ENCODE assay signal across 1 cellular context in genomic region chr14:58199726-58200479, GRCh38.
A peak's percentile ranks its signal among the peaks of the same experiment; 100 is the strongest.
TF ChIP-seq lines count a peak whose summit lies in the region.

ACTR10 (plus strand) TSS chr14:58200149; CDS start chr14:58200218, 69 bp downstream.

TF ChIP-seq in HepG2, 621 proteins besides CTCF, POLR2A, EP300 and RAD21 (continued from another document and continues in another):
- no peak for TF ChIP-seq ZNF646 (CRISPR knock-in tag; IDR thresholded peaks at IDR 0.05)
- TF ChIP-seq SALL1 (CRISPR knock-in tag; IDR thresholded peaks at IDR 0.05), result peak; percentile 78
- TF ChIP-seq, protein P1, sequence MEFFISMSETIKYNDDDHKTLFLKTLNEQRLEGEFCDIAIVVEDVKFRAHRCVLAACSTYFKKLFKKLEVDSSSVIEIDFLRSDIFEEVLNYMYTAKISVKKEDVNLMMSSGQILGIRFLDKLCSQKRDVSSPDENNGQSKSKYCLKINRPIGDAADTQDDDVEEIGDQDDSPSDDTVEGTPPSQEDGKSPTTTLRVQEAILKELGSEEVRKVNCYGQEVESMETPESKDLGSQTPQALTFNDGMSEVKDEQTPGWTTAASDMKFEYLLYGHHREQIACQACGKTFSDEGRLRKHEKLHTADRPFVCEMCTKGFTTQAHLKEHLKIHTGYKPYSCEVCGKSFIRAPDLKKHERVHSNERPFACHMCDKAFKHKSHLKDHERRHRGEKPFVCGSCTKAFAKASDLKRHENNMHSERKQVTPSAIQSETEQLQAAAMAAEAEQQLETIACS (CRISPR knock-in tag; IDR thresholded peaks at IDR 0.05), result peak; percentile 86
- no peak for TF ChIP-seq HOXA9 (CRISPR knock-in tag; IDR thresholded peaks at IDR 0.05; ENCODE audit: borderline replicate concordance)
- peak; percentile 78; the same call in 1 of the 2 replicates for TF ChIP-seq ZNF264 (CRISPR knock-in tag; IDR thresholded peaks at IDR 0.05)
- TF ChIP-seq TAF1 (CRISPR knock-in tag; IDR thresholded peaks at IDR 0.05), result peak; percentile 55; the same call in 1 of the 2 replicates
- TF ChIP-seq HDAC6 (IDR thresholded peaks at IDR 0.05; ENCODE audit: low read depth, low read length), result no peak
- peak; percentile 93 for TF ChIP-seq PHF8 (CRISPR knock-in tag; IDR thresholded peaks at IDR 0.05)
- TF ChIP-seq ARNT2 (CRISPR knock-in tag; IDR thresholded peaks at IDR 0.05; ENCODE audit: low read depth), result 0 out of 2 replicates have a peak, but pooled peaks have one; percentile 34
- TF ChIP-seq ZFP91 (CRISPR knock-in tag; IDR thresholded peaks at IDR 0.05; ENCODE audit: borderline replicate concordance), result peak; percentile 34; the same call in 1 of the 2 replicates
- peak; percentile 70; the same call in 1 of the 2 replicates for TF ChIP-seq KLF6 (CRISPR knock-in tag; IDR thresholded peaks at IDR 0.05)
- 0 out of 2 replicates have a peak, but pooled peaks have one; percentile 68 for TF ChIP-seq ZNF552 (CRISPR knock-in tag; IDR thresholded peaks at IDR 0.05; ENCODE audit: borderline replicate concordance)
- no peak for TF ChIP-seq SMAD9 (CRISPR knock-in tag; IDR thresholded peaks at IDR 0.05)
- peak; percentile 67; the same call in 1 of the 2 replicates for TF ChIP-seq ZSCAN31 (CRISPR knock-in tag; IDR thresholded peaks at IDR 0.05; ENCODE audit: low read depth)
- TF ChIP-seq SPEN (CRISPR knock-in tag; IDR thresholded peaks at IDR 0.05; ENCODE audit: low read depth), result peak; percentile 72
- TF ChIP-seq SAP130 (CRISPR knock-in tag; IDR thresholded peaks at IDR 0.05; ENCODE audit: low read depth), result peak; percentile 66
- 0 out of 2 replicates have a peak, but pooled peaks have one; percentile 37 for TF ChIP-seq ZNF879 (CRISPR knock-in tag; IDR thresholded peaks at IDR 0.05)
- TF ChIP-seq ZBTB42 (CRISPR knock-in tag; IDR thresholded peaks at IDR 0.05), result no peak
- peak; percentile 80 for TF ChIP-seq POLR2G (IDR thresholded peaks at IDR 0.05; ENCODE audit: low read depth, low read length)
- 0 out of 2 replicates have a peak, but pooled peaks have one; percentile 65 for TF ChIP-seq HOXA5 (CRISPR knock-in tag; IDR thresholded peaks at IDR 0.05)
- peak; percentile 16; the same call in 1 of the 2 replicates for TF ChIP-seq KAT8 (CRISPR knock-in tag; IDR thresholded peaks at IDR 0.05)
- TF ChIP-seq SNAI1 (CRISPR knock-in tag; IDR thresholded peaks at IDR 0.05; ENCODE audit: borderline replicate concordance), result no peak; the same call in 1 of the 2 replicates
- TF ChIP-seq CBX2 (IDR thresholded peaks at IDR 0.05; ENCODE audit: low read depth, low read length), result no peak
- TF ChIP-seq CBX2 (CRISPR knock-in tag; IDR thresholded peaks at IDR 0.05; ENCODE audit: low read depth), result no peak
- peak; percentile 63; the same call in 1 of the 2 replicates for TF ChIP-seq YEATS4 (CRISPR knock-in tag; IDR thresholded peaks at IDR 0.05; ENCODE audit: borderline replicate concordance)
- TF ChIP-seq SP5 (CRISPR knock-in tag; IDR thresholded peaks at IDR 0.05; ENCODE audit: borderline replicate concordance, low read depth), result peak; percentile 83
- TF ChIP-seq NFYB (CRISPR knock-in tag; IDR thresholded peaks at IDR 0.05), result no peak
- TF ChIP-seq ZNF547 (CRISPR knock-in tag; IDR thresholded peaks at IDR 0.05), result 0 out of 2 replicates have a peak, but pooled peaks have one; percentile 34
- peak; percentile 69; the same call in 1 of the 2 replicates for TF ChIP-seq ZMAT3 (CRISPR knock-in tag; conservative IDR thresholded peaks at IDR 0.05)
- peak; percentile 67 for TF ChIP-seq CCDC6 (CRISPR knock-in tag; IDR thresholded peaks at IDR 0.05)
- peak; percentile 71 for TF ChIP-seq KDM2A (CRISPR knock-in tag; IDR thresholded peaks at IDR 0.05; ENCODE audit: borderline replicate concordance, low read depth)
- TF ChIP-seq LCORL (IDR thresholded peaks at IDR 0.05), result no peak
- TF ChIP-seq LCORL (CRISPR knock-in tag; IDR thresholded peaks at IDR 0.05), result peak; percentile 33; the same call in 1 of the 2 replicates
- TF ChIP-seq, protein P2, sequence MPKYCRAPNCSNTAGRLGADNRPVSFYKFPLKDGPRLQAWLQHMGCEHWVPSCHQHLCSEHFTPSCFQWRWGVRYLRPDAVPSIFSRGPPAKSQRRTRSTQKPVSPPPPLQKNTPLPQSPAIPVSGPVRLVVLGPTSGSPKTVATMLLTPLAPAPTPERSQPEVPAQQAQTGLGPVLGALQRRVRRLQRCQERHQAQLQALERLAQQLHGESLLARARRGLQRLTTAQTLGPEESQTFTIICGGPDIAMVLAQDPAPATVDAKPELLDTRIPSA (CRISPR knock-in tag; IDR thresholded peaks at IDR 0.05; ENCODE audit: borderline replicate concordance), result no peak
- peak; percentile 38 for TF ChIP-seq ARID5B (CRISPR knock-in tag; IDR thresholded peaks at IDR 0.05)
- peak; percentile 44 for TF ChIP-seq HOXA3 (CRISPR knock-in tag; IDR thresholded peaks at IDR 0.05)
- TF ChIP-seq DNMT1 (CRISPR knock-in tag; IDR thresholded peaks at IDR 0.05), result 0 out of 2 replicates have a peak, but pooled peaks have one; percentile 31
- peak; percentile 38 for TF ChIP-seq SKI (IDR thresholded peaks at IDR 0.05; ENCODE audit: partially characterized antibody)
- 0 out of 2 replicates have a peak, but pooled peaks have one; percentile 51 for TF ChIP-seq HES4 (CRISPR knock-in tag; IDR thresholded peaks at IDR 0.05; ENCODE audit: borderline replicate concordance)
- TF ChIP-seq TARDBP (CRISPR knock-in tag; IDR thresholded peaks at IDR 0.05), result peak; percentile 66
- peak; percentile 62 for TF ChIP-seq TFDP2 (CRISPR knock-in tag; IDR thresholded peaks at IDR 0.05)
- 0 out of 2 replicates have a peak, but pooled peaks have one; percentile 49 for TF ChIP-seq HDAC1 (CRISPR knock-in tag; IDR thresholded peaks at IDR 0.05)
- 0 out of 2 replicates have a peak, but pooled peaks have one; percentile 37 for TF ChIP-seq ZNF598 (CRISPR knock-in tag; IDR thresholded peaks at IDR 0.05; ENCODE audit: borderline replicate concordance)
- no peak for TF ChIP-seq PPARG (CRISPR knock-in tag; conservative IDR thresholded peaks at IDR 0.05)
- peak; percentile 34; the same call in 1 of the 2 replicates for TF ChIP-seq MAZ (IDR thresholded peaks at IDR 0.05; ENCODE audit: borderline replicate concordance, low read depth, low read length)
- peak; percentile 78; the same call in 1 of the 2 replicates for TF ChIP-seq MAZ (CRISPR knock-in tag; IDR thresholded peaks at IDR 0.05; ENCODE audit: low read depth)
- TF ChIP-seq ZNF160 (CRISPR knock-in tag; IDR thresholded peaks at IDR 0.05), result peak; percentile 30; the same call in 1 of the 2 replicates
- TF ChIP-seq FLYWCH1 (CRISPR knock-in tag; IDR thresholded peaks at IDR 0.05), result 0 out of 2 replicates have a peak, but pooled peaks have one; percentile 41
- TF ChIP-seq TFAP4 (IDR thresholded peaks at IDR 0.05; ENCODE audit: borderline replicate concordance, low read depth), result 0 out of 2 replicates have a peak, but pooled peaks have one; percentile 4
- peak; percentile 63 for TF ChIP-seq HNRNPLL (IDR thresholded peaks at IDR 0.05; ENCODE audit: low read depth, low read length, poor library complexity, severe bottlenecking)
- TF ChIP-seq SP4 (CRISPR knock-in tag; IDR thresholded peaks at IDR 0.05), result peak; percentile 86
